ENCODE assay signal across 8 cellular contexts in the genomic region with DNA sequence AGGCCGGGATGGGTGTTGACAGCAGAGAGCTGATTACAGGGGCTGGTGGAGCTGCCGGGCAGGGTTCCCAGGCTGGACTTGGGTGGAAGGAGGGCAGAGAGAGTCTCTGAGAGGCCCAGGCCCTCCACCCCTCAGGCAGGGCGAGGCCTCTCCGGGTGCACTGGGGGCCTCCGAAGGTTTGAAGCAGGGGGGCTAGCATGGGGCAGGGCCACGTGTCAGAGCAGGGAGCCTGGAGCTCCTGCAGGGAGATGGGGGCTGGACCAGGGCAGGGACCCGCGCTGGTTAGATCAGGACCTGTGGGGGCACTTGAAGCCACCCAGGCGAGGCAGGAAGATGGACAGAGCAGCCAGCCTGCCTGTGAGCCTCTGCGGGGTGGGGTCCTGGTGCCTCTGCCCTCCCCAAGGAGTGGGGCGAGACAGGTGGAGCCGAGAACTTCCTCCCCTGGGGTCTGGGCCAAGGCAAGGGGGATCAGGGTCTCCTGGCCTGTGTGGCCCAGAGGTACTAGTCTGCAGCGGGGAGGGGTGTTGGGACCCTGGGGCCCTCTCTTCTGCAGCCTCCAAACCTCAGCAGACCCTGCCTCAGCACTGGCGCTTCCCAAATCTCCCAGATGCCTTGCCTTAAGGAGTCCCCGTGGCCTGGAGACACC. TPM values are rescaled to one million over a fixed set of nuclear protein-coding genes. Genes with fewer than 3 reads are reported as not detected.
A peak's percentile ranks its signal among the peaks of the same experiment; 100 is the strongest.
DNase-seq lines count a peak whose midpoint lies in the region; ATAC-seq lines count a peak whose summit lies in the region.

No MANE protein-coding gene starts in this region.

- no peaks in the 10 kb centered on the region for H3K9me2 ChIP-seq in GM23248 (ENCODE audit: insufficient read depth)

- no peaks in the 10 kb centered on the region for H3K79me2 ChIP-seq in GM23248 (ENCODE audit: insufficient read depth)

- in situ Hi-C loops in GM23248 (cut with MboI) = no loop called here

- H3K9me3 ChIP-seq in iPS-15b (ENCODE audit: control insufficient read depth, insufficient read depth, low read length) (no peaks in the 10 kb centered on the region), GM23248 (ENCODE audit: low read depth) (no peaks in the 10 kb centered on the region)

- WGBS in GM23248 (ENCODE audit: low coverage in 1 of 2, low lambda C conversion rate in 2 of 2, missing lambda C conversion rate in 2 of 2), 2 experiments = 79 to 81% methylated on average over 15 of the region's 15 CpGs

- H3F3A ChIP-seq in GM23248 (ENCODE audit: insufficient read depth) = no peaks in the 10 kb centered on the region

- H3K4me1 ChIP-seq in iPS-15b (ENCODE audit: control insufficient read depth, insufficient read depth, low read length) (no peaks in the 10 kb centered on the region), GM23248 (ENCODE audit: insufficient read depth) (no peaks in the 10 kb centered on the region)

- H3K27ac Mint-ChIP-seq in T-helper 2 cell treated with Interferon-gamma antibody and Interleukin-4, amounts not matched to agents 5 μg/mL and 100 μg/mL, for 36 hours = no peak overlapping the region
- peak overlapping the region; percentile 54 for H3K27ac Mint-ChIP-seq in activated T-helper 17 cell treated with anti-CD3 and anti-CD28 coated beads, Interleukin-2, amount 50 U/mL, for 72 hours
- peak overlapping the region; percentile 90 for H3K27ac Mint-ChIP-seq in stimulated activated effector memory CD8-positive, alpha-beta T cell treated with anti-CD3 and anti-CD28 coated beads, Interleukin-12 subunit alpha, Interleukin-12 subunit beta, amount 100 ng/mL, for 72 hours

- H3K27me3 Mint-ChIP-seq in T-helper 2 cell treated with Interferon-gamma antibody and Interleukin-4, amounts not matched to agents 5 μg/mL and 100 μg/mL, for 36 hours (ENCODE audit: low read depth) = peaks cover 26% of the 10 kb centered on the region
- peaks cover 26% of the 10 kb centered on the region for H3K27me3 Mint-ChIP-seq in activated T-helper 17 cell treated with anti-CD3 and anti-CD28 coated beads, Interleukin-2, amount 50 U/mL, for 72 hours

- H3K27me3 ChIP-seq in iPS-15b (ENCODE audit: control insufficient read depth, insufficient read depth, low read length) (peaks cover 11% of the 10 kb centered on the region), GM23248 (replicated peaks; ENCODE audit: insufficient read depth) (peaks cover 17% of the 10 kb centered on the region)

- peaks cover 2% of the 10 kb centered on the region for H3K36me3 ChIP-seq in iPS-15b (ENCODE audit: control insufficient read depth, insufficient read depth, low read length)
- H3K36me3 ChIP-seq in GM23248 (ENCODE audit: low read depth) = no peaks in the 10 kb centered on the region

- no peak overlapping the region for H3K4me2 ChIP-seq in GM23248 (ENCODE audit: unreplicated experiment)

- H2AFZ ChIP-seq in GM23248 = no peak overlapping the region

- H4K20me1 ChIP-seq in GM23248 (ENCODE audit: insufficient read depth) = no peaks in the 10 kb centered on the region

- DNase-seq in T-helper 2 cell treated with Interferon-gamma antibody and Interleukin-4, amounts not matched to agents 5 μg/mL and 100 μg/mL, for 36 hours (ENCODE audit: low spot score) = no peak
- DNase-seq in T-helper 2 cell = no peak
- DNase-seq in stimulated activated effector memory CD8-positive, alpha-beta T cell treated with anti-CD3 and anti-CD28 coated beads, Interleukin-12 subunit alpha, Interleukin-12 subunit beta, amount 100 ng/mL, for 72 hours (ENCODE audit: low spot score in 2 of 2) = no peak
- DNase-seq in GM23248 = no peak

- peak overlapping the region; percentile 69 for H3K4me3 ChIP-seq in iPS-15b (ENCODE audit: low read depth, low read length)
- H3K4me3 ChIP-seq in GM23248 = no peak overlapping the region

- no peak for ATAC-seq in activated T-helper 17 cell treated with anti-CD3 and anti-CD28 coated beads, Interleukin-2, amount 50 U/mL, for 72 hours (replicated peaks)
- ATAC-seq in stimulated activated effector memory CD8-positive, alpha-beta T cell treated with anti-CD3 and anti-CD28 coated beads, Interleukin-12 subunit alpha, Interleukin-12 subunit beta, amount 100 ng/mL, for 72 hours = no peak
- no peak for ATAC-seq in HG02610 (IDR thresholded peaks at IDR 0.05; ENCODE audit: unreplicated experiment)
- ATAC-seq in GM18873 (IDR thresholded peaks at IDR 0.05; ENCODE audit: low FRiP score, unreplicated experiment) = no peak

- no peaks in the 10 kb centered on the region for H3K9me3 Mint-ChIP-seq in T-helper 2 cell treated with Interferon-gamma antibody and Interleukin-4, amounts not matched to agents 5 μg/mL and 100 μg/mL, for 36 hours
- H3K9me3 Mint-ChIP-seq in activated T-helper 17 cell treated with anti-CD3 and anti-CD28 coated beads, Interleukin-2, amount 50 U/mL, for 72 hours = no peaks in the 10 kb centered on the region
- no peaks in the 10 kb centered on the region for H3K9me3 Mint-ChIP-seq in stimulated activated effector memory CD8-positive, alpha-beta T cell treated with anti-CD3 and anti-CD28 coated beads, Interleukin-12 subunit alpha, Interleukin-12 subunit beta, amount 100 ng/mL, for 72 hours

- H3K9ac ChIP-seq in iPS-15b (ENCODE audit: low read depth, low read length) (no peak overlapping the region), GM23248 (no peak overlapping the region)

- peaks cover 3% of the 10 kb centered on the region for H3K4me1 Mint-ChIP-seq in T-helper 2 cell treated with Interferon-gamma antibody and Interleukin-4, amounts not matched to agents 5 μg/mL and 100 μg/mL, for 36 hours (ENCODE audit: low read depth)
- H3K4me1 Mint-ChIP-seq in activated T-helper 17 cell treated with anti-CD3 and anti-CD28 coated beads, Interleukin-2, amount 50 U/mL, for 72 hours = peaks cover 7% of the 10 kb centered on the region
- peaks cover 25% of the 10 kb centered on the region for H3K4me1 Mint-ChIP-seq in stimulated activated effector memory CD8-positive, alpha-beta T cell treated with anti-CD3 and anti-CD28 coated beads, Interleukin-12 subunit alpha, Interleukin-12 subunit beta, amount 100 ng/mL, for 72 hours

- H3K36me3 Mint-ChIP-seq in T-helper 2 cell treated with Interferon-gamma antibody and Interleukin-4, amounts not matched to agents 5 μg/mL and 100 μg/mL, for 36 hours (ENCODE audit: low read depth) = no peaks in the 10 kb centered on the region
- H3K36me3 Mint-ChIP-seq in activated T-helper 17 cell treated with anti-CD3 and anti-CD28 coated beads, Interleukin-2, amount 50 U/mL, for 72 hours (ENCODE audit: low read depth) = peaks cover 13% of the 10 kb centered on the region
- peaks cover 24% of the 10 kb centered on the region for H3K36me3 Mint-ChIP-seq in stimulated activated effector memory CD8-positive, alpha-beta T cell treated with anti-CD3 and anti-CD28 coated beads, Interleukin-12 subunit alpha, Interleukin-12 subunit beta, amount 100 ng/mL, for 72 hours

- no peak overlapping the region for H3K27ac ChIP-seq in GM23248

- peak overlapping the region; percentile 55 for H3K4me3 Mint-ChIP-seq in T-helper 2 cell treated with Interferon-gamma antibody and Interleukin-4, amounts not matched to agents 5 μg/mL and 100 μg/mL, for 36 hours
- peak overlapping the region; percentile 64 for H3K4me3 Mint-ChIP-seq in activated T-helper 17 cell treated with anti-CD3 and anti-CD28 coated beads, Interleukin-2, amount 50 U/mL, for 72 hours
- peak overlapping the region; percentile 74 for H3K4me3 Mint-ChIP-seq in stimulated activated effector memory CD8-positive, alpha-beta T cell treated with anti-CD3 and anti-CD28 coated beads, Interleukin-12 subunit alpha, Interleukin-12 subunit beta, amount 100 ng/mL, for 72 hours

RNA-seq across cellular contexts. Expression of gene PANX2, which starts 0.9 kb away (rescaled TPM):
- total RNA-seq in activated T-helper 17 cell treated with anti-CD3 and anti-CD28 coated beads, Interleukin-2, amount 50 U/mL, for 72 hours = 10 to 100 TPM in 1 of 2 donors, 1 to 10 TPM in 1; 2.5 to 16.6 TPM
- under 0.01 TPM in 1 of 2 replicates, not detected in the other for total RNA-seq in GM23248 (2014; rRNA removed; shearing (Covaris generic))
- 0.18 and 0.20 TPM in 2 replicates for polyA plus RNA-seq in GM23248 (2016; fragmentation: Nextera tagmentation; extraction: Ambion mirVana)

RNA-seq across cellular contexts. Expression of gene TRABD, which starts 14.3 kb away (rescaled TPM):
- total RNA-seq in activated T-helper 17 cell treated with anti-CD3 and anti-CD28 coated beads, Interleukin-2, amount 50 U/mL, for 72 hours = 100 to 1,000 TPM in 1 of 2 donors, 10 to 100 TPM in 1; 70.1 to 116 TPM
- total RNA-seq in GM23248 (2014; rRNA removed; shearing (Covaris generic)) = 19.5 and 33.5 TPM in 2 replicates
- polyA plus RNA-seq in GM23248 (2016; fragmentation: Nextera tagmentation; extraction: Ambion mirVana) = 20.7 and 22.6 TPM in 2 replicates

RNA-seq across cellular contexts. Expression of gene SELENOO, which starts 29.4 kb away (rescaled TPM):
- total RNA-seq in activated T-helper 17 cell treated with anti-CD3 and anti-CD28 coated beads, Interleukin-2, amount 50 U/mL, for 72 hours = 10 to 100 TPM; 16.5 to 26.7 TPM
- 24.3 and 29.1 TPM in 2 replicates for total RNA-seq in GM23248 (2014; rRNA removed; shearing (Covaris generic))
- 5.0 and 9.6 TPM in 2 replicates for polyA plus RNA-seq in GM23248 (2016; fragmentation: Nextera tagmentation; extraction: Ambion mirVana)
